Comparison of ENCODE assay signal across 33 cellular contexts in the genomic region with DNA sequence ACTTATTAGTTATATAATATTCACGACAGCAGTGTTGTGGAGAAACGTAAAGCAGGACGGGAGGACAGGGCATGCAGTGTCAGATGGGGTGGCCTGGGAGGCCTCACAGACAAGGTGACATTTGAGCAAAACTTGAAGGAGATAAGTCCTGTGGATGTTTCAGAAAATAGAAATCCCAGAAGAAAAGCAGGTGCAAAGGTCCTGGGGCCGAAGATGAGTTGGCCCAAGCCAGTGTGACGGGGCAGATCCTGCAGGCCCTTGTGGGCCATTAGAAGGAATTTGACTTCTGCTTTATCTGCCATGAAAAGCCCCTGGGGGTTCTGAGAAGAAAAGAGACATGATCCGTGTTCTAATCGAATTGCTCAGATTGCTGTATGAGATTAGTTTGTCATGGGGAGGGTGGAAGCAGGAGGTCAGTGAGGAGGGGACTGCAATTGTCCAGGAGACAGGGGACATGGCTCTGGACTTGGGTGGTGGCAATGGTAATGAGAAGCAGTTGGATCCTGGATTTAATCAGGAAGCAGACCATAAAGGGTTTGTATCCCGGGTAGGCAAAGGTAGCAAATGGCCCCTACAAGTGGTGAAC.
"Had no signal": no experiment of that assay in that cellular context is flagged by ENCODE, and none has a peak within 500 bp of the region (broad histone marks: within the 10 kb centered on the region; RNA-seq: fewer than 3 reads in every experiment).

No MANE protein-coding gene starts in this region.

- H3K9me3 Mint-ChIP-seq: activated CD4-positive, alpha-beta memory T cell treated with anti-CD3 and anti-CD28 coated beads for 36 hours; activated CD4-positive, alpha-beta T cell treated with anti-CD3 and anti-CD28 coated beads, Interleukin-2, amount 10 ng/mL, durations not matched to agents 24 days and 14 days; activated naive CD4-positive, alpha-beta T cell treated with anti-CD3 and anti-CD28 coated beads for 36 hours; activated naive CD4-positive, alpha-beta T cell treated with anti-CD3 and anti-CD28 coated beads, Interleukin-2, amount 50 U/mL, for 24 hours; activated naive CD8-positive, alpha-beta T cell treated with anti-CD3 and anti-CD28 coated beads for 36 hours; activated naive CD8-positive, alpha-beta T cell treated with anti-CD3 and anti-CD28 coated beads, Interleukin-2, amount 50 U/mL, for 24 hours; activated T-helper 1 cell treated with anti-CD3 and anti-CD28 coated beads, Interleukin-12 subunit alpha, Interleukin-12 subunit beta, Interleukin-2, Interleukin-4 antibody, amounts not matched to agents 30 ng/mL and 10 ng/mL and 1 ng/mL, durations not matched to agents 14 hours and 24 hours and 36 hours; activated T-helper 2 cell treated with anti-CD3 and anti-CD28 coated beads, Interferon-gamma antibody, Interleukin-2, Interleukin-4, amounts not matched to agents 10 μg/mL and 5 μg/mL and 100 μg/mL, durations not matched to agents 14 hours and 24 hours and 36 hours; effector memory CD8-positive, alpha-beta T cell; T-helper 2 cell treated with Interferon-gamma antibody and Interleukin-4, amounts not matched to agents 5 μg/mL and 100 μg/mL, for 36 hours had no signal

- H3K36me3 ChIP-seq: adrenal gland, esophagus muscularis mucosa, gastrocnemius medialis, heart right ventricle, WERI-Rb-1 had no signal

- FAIRE-seq: colon had no signal

- H3K27ac Mint-ChIP-seq: activated CD4-positive, alpha-beta memory T cell treated with anti-CD3 and anti-CD28 coated beads for 36 hours; activated CD4-positive, alpha-beta T cell treated with anti-CD3 and anti-CD28 coated beads for 36 hours; activated CD4-positive, alpha-beta T cell treated with anti-CD3 and anti-CD28 coated beads, Interleukin-2, amount 10 ng/mL, durations not matched to agents 24 days and 14 days; activated naive CD4-positive, alpha-beta T cell treated with anti-CD3 and anti-CD28 coated beads for 36 hours; activated naive CD4-positive, alpha-beta T cell treated with anti-CD3 and anti-CD28 coated beads, Interleukin-2, amount 50 U/mL, for 24 hours; activated naive CD8-positive, alpha-beta T cell treated with anti-CD3 and anti-CD28 coated beads for 36 hours; activated naive CD8-positive, alpha-beta T cell treated with anti-CD3 and anti-CD28 coated beads, Interleukin-2, amount 50 U/mL, for 24 hours; activated T-helper 1 cell treated with anti-CD3 and anti-CD28 coated beads, Interleukin-12 subunit alpha, Interleukin-12 subunit beta, Interleukin-2, Interleukin-4 antibody, amounts not matched to agents 30 ng/mL and 10 ng/mL and 1 ng/mL, durations not matched to agents 14 hours and 24 hours and 36 hours; activated T-helper 2 cell treated with anti-CD3 and anti-CD28 coated beads, Interferon-gamma antibody, Interleukin-2, Interleukin-4, amounts not matched to agents 10 μg/mL and 5 μg/mL and 100 μg/mL, durations not matched to agents 14 hours and 24 hours and 36 hours; effector memory CD8-positive, alpha-beta T cell; T-helper 17 cell; T-helper 2 cell treated with Interferon-gamma antibody and Interleukin-4, amounts not matched to agents 5 μg/mL and 100 μg/mL, for 36 hours had no signal

- H3K9me3 ChIP-seq: adrenal gland, body of pancreas, esophagus muscularis mucosa, gastrocnemius medialis, heart right ventricle had no signal

- H3K4me3 Mint-ChIP-seq: activated CD4-positive, alpha-beta memory T cell treated with anti-CD3 and anti-CD28 coated beads for 36 hours; activated CD4-positive, alpha-beta T cell treated with anti-CD3 and anti-CD28 coated beads for 36 hours; activated CD4-positive, alpha-beta T cell treated with anti-CD3 and anti-CD28 coated beads, Interleukin-2, amount 10 ng/mL, durations not matched to agents 24 days and 14 days; activated naive CD4-positive, alpha-beta T cell treated with anti-CD3 and anti-CD28 coated beads for 36 hours; activated naive CD4-positive, alpha-beta T cell treated with anti-CD3 and anti-CD28 coated beads, Interleukin-2, amount 50 U/mL, for 24 hours; activated naive CD8-positive, alpha-beta T cell treated with anti-CD3 and anti-CD28 coated beads for 36 hours; activated naive CD8-positive, alpha-beta T cell treated with anti-CD3 and anti-CD28 coated beads, Interleukin-2, amount 50 U/mL, for 24 hours; activated T-helper 1 cell treated with anti-CD3 and anti-CD28 coated beads, Interleukin-12 subunit alpha, Interleukin-12 subunit beta, Interleukin-2, Interleukin-4 antibody, amounts not matched to agents 30 ng/mL and 10 ng/mL and 1 ng/mL, durations not matched to agents 14 hours and 24 hours and 36 hours; effector memory CD8-positive, alpha-beta T cell; T-helper 17 cell; T-helper 2 cell treated with Interferon-gamma antibody and Interleukin-4, amounts not matched to agents 5 μg/mL and 100 μg/mL, for 36 hours had no signal

- H3K27ac ChIP-seq: adrenal gland, body of pancreas, esophagus muscularis mucosa, foreskin keratinocyte, gastrocnemius medialis, heart right ventricle, WERI-Rb-1 had no signal

- H3K4me1 ChIP-seq: adrenal gland, body of pancreas, esophagus muscularis mucosa, foreskin keratinocyte, gastrocnemius medialis, heart right ventricle had no signal

- ATAC-seq: activated CD4-positive, alpha-beta T cell treated with anti-CD3 and anti-CD28 coated beads for 36 hours; activated naive CD8-positive, alpha-beta T cell treated with anti-CD3 and anti-CD28 coated beads, Interleukin-2, amount 50 U/mL, for 24 hours; body of pancreas; effector memory CD8-positive, alpha-beta T cell; foreskin keratinocyte; gastrocnemius medialis; heart right ventricle; T-helper 17 cell had no signal

- H3K27me3 Mint-ChIP-seq: activated CD4-positive, alpha-beta T cell treated with anti-CD3 and anti-CD28 coated beads, Interleukin-2, amount 10 ng/mL, durations not matched to agents 24 days and 14 days had no signal

- H3K27me3 ChIP-seq: adrenal gland, body of pancreas, esophagus muscularis mucosa, gastrocnemius medialis had no signal

- H3K36me3 Mint-ChIP-seq: activated CD4-positive, alpha-beta memory T cell treated with anti-CD3 and anti-CD28 coated beads for 36 hours; activated naive CD4-positive, alpha-beta T cell treated with anti-CD3 and anti-CD28 coated beads, Interleukin-2, amount 50 U/mL, for 24 hours; activated naive CD8-positive, alpha-beta T cell treated with anti-CD3 and anti-CD28 coated beads for 36 hours had no signal

- DNase-seq: activated CD4-positive, alpha-beta memory T cell treated with anti-CD3 and anti-CD28 coated beads for 36 hours; activated CD4-positive, alpha-beta T cell treated with anti-CD3 and anti-CD28 coated beads for 36 hours; activated CD4-positive, alpha-beta T cell treated with anti-CD3 and anti-CD28 coated beads, Interleukin-2, amount 10 ng/mL, durations not matched to agents 24 days and 14 days; activated CD4-positive, CD25-positive, alpha-beta regulatory T cell; activated CD4-positive, CD25-positive, alpha-beta regulatory T cell treated with anti-CD3 and anti-CD28 coated beads, Interleukin-2, amount 50 U/mL, for 72 hours; activated effector memory CD4-positive, alpha-beta T cell treated with anti-CD3 and anti-CD28 coated beads, Interleukin-2, amount 50 U/mL, for 16 hours; activated naive CD4-positive, alpha-beta T cell treated with anti-CD3 and anti-CD28 coated beads for 36 hours; activated naive CD8-positive, alpha-beta T cell treated with anti-CD3 and anti-CD28 coated beads for 36 hours; activated naive CD8-positive, alpha-beta T cell treated with anti-CD3 and anti-CD28 coated beads, Interleukin-2, amount 50 U/mL, for 24 hours; activated T-cell treated with anti-CD3 and anti-CD28 coated beads, Interleukin-2, amount 50 U/mL, for 48 hours; adrenal gland; amygdala; aorta; body of pancreas; caudate nucleus; cortex of kidney; dermis blood vessel endothelial cell; effector CD4-positive, alpha-beta T cell; effector memory CD8-positive, alpha-beta T cell; erythroblast; foreskin keratinocyte; gastrocnemius medialis; heart right ventricle; T-helper 1 cell; T-helper 17 cell; T1000; WERI-Rb-1 had no signal

- H3K4me1 Mint-ChIP-seq: activated CD4-positive, alpha-beta T cell treated with anti-CD3 and anti-CD28 coated beads for 36 hours; activated CD4-positive, alpha-beta T cell treated with anti-CD3 and anti-CD28 coated beads, Interleukin-2, amount 10 ng/mL, durations not matched to agents 24 days and 14 days; activated naive CD4-positive, alpha-beta T cell treated with anti-CD3 and anti-CD28 coated beads, Interleukin-2, amount 50 U/mL, for 24 hours; activated naive CD8-positive, alpha-beta T cell treated with anti-CD3 and anti-CD28 coated beads for 36 hours; activated naive CD8-positive, alpha-beta T cell treated with anti-CD3 and anti-CD28 coated beads, Interleukin-2, amount 50 U/mL, for 24 hours had no signal

- H3K4me3 ChIP-seq: adrenal gland, body of pancreas, esophagus muscularis mucosa, gastrocnemius medialis, heart right ventricle had no signal
